ENCODE assay signal across 26 cellular contexts in the genomic region with DNA sequence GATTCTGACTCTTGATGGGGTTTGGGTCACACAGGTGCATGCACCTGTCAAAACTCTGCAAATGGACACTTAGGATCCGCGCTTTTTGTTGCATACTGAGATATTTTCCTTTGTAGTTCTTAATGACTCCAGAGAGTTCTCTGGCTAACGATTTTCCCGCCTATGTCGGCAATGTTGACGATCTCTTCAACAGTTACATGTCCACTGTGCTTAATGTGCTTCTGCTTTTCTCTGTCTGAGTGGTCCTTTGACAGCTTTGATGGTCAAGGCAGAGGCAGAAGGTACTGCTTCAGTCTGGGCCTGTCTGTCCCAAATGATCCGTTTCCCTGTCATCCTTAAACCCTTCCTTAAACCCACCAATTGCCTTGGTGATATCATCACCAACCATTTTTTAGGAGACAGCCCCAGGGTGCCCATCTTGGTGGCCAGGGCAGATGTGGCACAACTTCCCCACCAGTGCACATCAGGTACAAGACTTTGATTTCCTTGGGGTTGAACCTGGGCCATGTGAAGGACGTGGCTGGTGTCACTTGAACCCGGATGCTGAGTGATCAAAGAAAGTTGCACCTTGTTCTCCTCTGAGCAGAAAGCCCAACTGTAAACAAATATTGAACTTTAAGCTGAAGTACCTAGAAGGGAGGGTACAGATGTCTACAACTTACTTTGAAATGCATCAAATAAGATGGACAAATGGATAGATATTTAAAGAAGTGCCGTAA. TPM values are rescaled to one million over a fixed set of nuclear protein-coding genes. Genes with fewer than 3 reads are reported as not detected.
"Had no signal": no experiment of that assay in that cellular context is flagged by ENCODE, and none has a peak within 500 bp of the region (broad histone marks: within the 10 kb centered on the region; RNA-seq: fewer than 3 reads in every experiment).

No MANE protein-coding gene starts in this region.

- H3K4me1 ChIP-seq: SJSA1 had no signal

- H3K27me3 ChIP-seq: MG63 had no signal

- H3K9me3 ChIP-seq: MG63, SJSA1 had no signal

- H3K36me3 ChIP-seq: MG63, SJSA1 had no signal

- H3K27ac ChIP-seq: HL-60, SJSA1, SK-N-MC had no signal

- H3K4me3 ChIP-seq: MG63, SJSA1, SK-N-MC had no signal

- FAIRE-seq: HTR-8/SVneo, RCC 7860 had no signal

- DNase-seq: IMR-90, Karpas-422, KG1, MG63, NCI-H1092, NCI-H1105 treated with DMSO at 0.1 percent for 48 hours, NCI-H1417 treated with DMSO at 0.1 percent for 48 hours, NCI-H146, NCI-H1694 treated with DMSO at 0.1 percent for 48 hours, NCI-H1930, NCI-H2081 treated with DMSO at 0.1 percent for 48 hours, NCI-H2171, NCI-H226, NCI-H446, NCI-H510A, NCI-H524 treated with DMSO at 0.1 percent for 48 hours, NCI-H69, NCI-H774, Right ventricle myocardium superior, RPMI8226, SIG-M5 had no signal

RNA-seq across cellular contexts. Expression of a gene that starts 10.7 kb away (rescaled TPM):
- total RNA-seq: IMR-90, Right ventricle myocardium superior, SJSA1 had no signal
- polyA plus RNA-seq: IMR-90 had no signal

RNA-seq across cellular contexts. Expression of a gene that starts 36.5 kb away (rescaled TPM):
- total RNA-seq: IMR-90, Right ventricle myocardium superior, SJSA1 had no signal
- polyA plus RNA-seq: IMR-90 had no signal

RNA-seq across cellular contexts. Expression of a gene that starts 55.2 kb away (rescaled TPM):
- total RNA-seq: IMR-90, Right ventricle myocardium superior, SJSA1 had no signal
- polyA plus RNA-seq: IMR-90 had no signal
